ENCODE assay signal across 19 cellular contexts in genomic region chr20:11426938-11427337, GRCh38.
A peak's percentile ranks its signal among the peaks of the same experiment; 100 is the strongest.
DNase-seq lines count a peak whose midpoint lies in the region; ATAC-seq, FAIRE-seq and TF ChIP-seq lines count a peak whose summit lies in the region.
"Had no signal": no experiment of that assay in that cellular context is flagged by ENCODE, and none has a peak within 500 bp of the region (broad histone marks: within the 10 kb centered on the region; RNA-seq: fewer than 3 reads in every experiment).

No MANE protein-coding gene starts in this region.

- peaks cover 0 to 3% of the 10 kb centered on the region in 2 donors for H3K9me3 ChIP-seq in neuronal stem cell (replicated peaks in 1 of 2; ENCODE audit: control insufficient read depth in 2 of 2, insufficient read depth in 1 of 2, low read depth in 1 of 2, low read length in 2 of 2)

- no peaks in the 10 kb centered on the region for H3K79me2 ChIP-seq in GM23338 (replicated peaks; ENCODE audit: insufficient read depth)

- H3K4ac ChIP-seq in neuronal stem cell (ENCODE audit: low read length): no peak overlapping the region

- H3K4me1 Mint-ChIP-seq in GM23338: peaks cover 7% of the 10 kb centered on the region; the same call in 2 of the 3 replicates
- H3K4me1 Mint-ChIP-seq: CD14-positive monocyte had no signal

- H3K27me3 ChIP-seq in GM23338 (ENCODE audit: insufficient read depth) (no peaks in the 10 kb centered on the region), neuronal stem cell (ENCODE audit: control insufficient read depth in 3 of 3, insufficient read depth in 3 of 3, low read depth in 1 of 3, low read length in 3 of 3) (no peaks in the 10 kb centered on the region)

- DNase-seq in GM23338 (ENCODE audit: low spot score) (no peak), islet precursor cell (peak; percentile 72), neuronal stem cell (ENCODE audit: low spot score) (peak; percentile 23), NCI-H345 (lab: John Stamatoyannopoulos, UW) (no peak), NOMO-1 treated with DMSO at 0.1 percent for 48 hours (lab: John Stamatoyannopoulos, UW; ENCODE audit: unreplicated experiment) (no peak)
- DNase-seq in NK-92 treated with Interleukin-12 subunit alpha and Interleukin-12 subunit beta, amount 100 ng/mL, for 24 hours (lab: John Stamatoyannopoulos, UW): no peak
- DNase-seq: KBM-7, NCI-H1092 treated with DMSO at 0.1 percent for 48 hours, NCI-H146, NCI-H2029, NCI-H446, NCI-H526, SW 1271 had no signal

- H2BK5ac ChIP-seq in neuronal stem cell (ENCODE audit: low read length): no peak overlapping the region

- H3K18ac ChIP-seq in neuronal stem cell (ENCODE audit: low read length): no peak overlapping the region

- H2BK120ac ChIP-seq in neuronal stem cell (ENCODE audit: low read depth, low read length): no peak overlapping the region

- no peak overlapping the region for H3K14ac ChIP-seq in neuronal stem cell (ENCODE audit: low read length)

- no peak overlapping the region for H3K23ac ChIP-seq in neuronal stem cell (ENCODE audit: low read depth, low read length, poor library complexity)

- H3K27ac ChIP-seq in GM23338 (ENCODE audit: low read depth) (peak overlapping the region; percentile 34; the same call in 1 of the 2 replicates), neuronal stem cell (replicated peaks; ENCODE audit: low read length) (peak overlapping the region; percentile 5)

- H3K4me1 ChIP-seq in GM23338 (ENCODE audit: insufficient read depth) (peaks cover 6% of the 10 kb centered on the region; the same call in 1 of the 2 replicates), neuronal stem cell (ENCODE audit: control insufficient read depth in 2 of 2, insufficient read depth in 1 of 2, low read depth in 1 of 2, low read length in 2 of 2) (peaks cover 9 to 12% of the 10 kb centered on the region in 2 donors)

- H3K9me2 ChIP-seq in GM23338 (ENCODE audit: insufficient read depth): no peaks in the 10 kb centered on the region

- H2BK15ac ChIP-seq in neuronal stem cell (ENCODE audit: low read length): no peak overlapping the region

- no peaks in the 10 kb centered on the region for H3K36me3 ChIP-seq in GM23338 (ENCODE audit: insufficient read depth)
- H3K36me3 ChIP-seq in neuronal stem cell (replicated peaks in 1 of 2; ENCODE audit: control insufficient read depth in 2 of 2, insufficient read depth in 2 of 2, low read length in 2 of 2): no peaks in the 10 kb centered on the region

- H3F3A ChIP-seq in GM23338 (replicated peaks; ENCODE audit: low read depth): no peaks in the 10 kb centered on the region

- ATAC-seq in GM23338: no peak
- no peak for ATAC-seq in activated CD4-positive, CD25-positive, alpha-beta regulatory T cell treated with anti-CD3 and anti-CD28 coated beads, Interleukin-2, amount 50 U/mL, for 24 hours
- ATAC-seq: Right ventricle myocardium inferior had no signal

- H2AK5ac ChIP-seq in neuronal stem cell (ENCODE audit: low read depth, low read length): no peak overlapping the region

- H3K4me3 Mint-ChIP-seq in GM23338: no peak overlapping the region
- H3K4me3 Mint-ChIP-seq: CD14-positive monocyte had no signal

- no peak overlapping the region for H4K8ac ChIP-seq in neuronal stem cell (ENCODE audit: low read depth, low read length)

- H2AFZ ChIP-seq in GM23338: peak overlapping the region; percentile 87
- peak overlapping the region; percentile 73 for H2AFZ ChIP-seq in neuronal stem cell (ENCODE audit: low read length)

- H4K91ac ChIP-seq in neuronal stem cell (ENCODE audit: low read depth, low read length, poor library complexity): no peak overlapping the region

- H3K4me3 ChIP-seq in GM23338 (no peak overlapping the region), neuronal stem cell (ENCODE audit: low read length in 2 of 2) (no peak overlapping the region)

- H3K9me3 Mint-ChIP-seq in GM23338: peaks cover 3% of the 10 kb centered on the region; the same call in 2 of the 3 replicates

- H3K4me2 ChIP-seq in GM23338: no peak overlapping the region
- no peak overlapping the region for H3K4me2 ChIP-seq in neuronal stem cell (ENCODE audit: insufficient read depth, low read length, poor library complexity, severe bottlenecking)

- no peak overlapping the region for H3K27ac Mint-ChIP-seq in GM23338
- H3K27ac Mint-ChIP-seq: CD14-positive monocyte had no signal

- TF ChIP-seq CTCF in GM23338 (conservative IDR thresholded peaks at IDR 0.05; ENCODE audit: low read depth in 2 of 2): no peak

- H3K79me1 ChIP-seq in neuronal stem cell (ENCODE audit: low read depth, low read length): no peaks in the 10 kb centered on the region

- WGBS in neuronal stem cell (ENCODE audit: extremely low coverage in 2 of 2, insufficient read length in 2 of 2, insufficient replicate concordance in 1 of 2), 2 donors: no CpG with 5 or more reads among the region's 3 CpGs

- no peaks in the 10 kb centered on the region for H3K27me3 Mint-ChIP-seq in GM23338 (ENCODE audit: insufficient read depth, low read depth, poor library complexity)

- FAIRE-seq in TTC549 (lab: Jason Lieb, UNC): peak; percentile 100
- FAIRE-seq: G401.6, GM12892 had no signal

- H4K20me1 ChIP-seq in GM23338 (replicated peaks; ENCODE audit: insufficient read depth): no peaks in the 10 kb centered on the region

- H3K9ac ChIP-seq in neuronal stem cell (ENCODE audit: low read depth, low read length, poor library complexity): no peak overlapping the region

- no peaks in the 10 kb centered on the region for H3K36me3 Mint-ChIP-seq in GM23338 (ENCODE audit: low read depth)
- H3K36me3 Mint-ChIP-seq: CD14-positive monocyte had no signal

- H2BK12ac ChIP-seq in neuronal stem cell (ENCODE audit: low read length): no peak overlapping the region

TF ChIP-seq in GM23338, 12 proteins besides CTCF, POLR2A, EP300 and RAD21 (continues in another document):
- TF ChIP-seq CREB1 (CRISPR knock-in tag; IDR thresholded peaks at IDR 0.05; ENCODE audit: low read depth) (no peak), REST (IDR thresholded peaks at IDR 0.05; ENCODE audit: unreplicated experiment) (no peak), EZH2phosphoT487 (IDR thresholded peaks at IDR 0.05; ENCODE audit: unreplicated experiment) (no peak), EZH2 (IDR thresholded peaks at IDR 0.05; ENCODE audit: low read depth, unreplicated experiment) (no peak), ZNF114 (CRISPR knock-in tag; IDR thresholded peaks at IDR 0.05) (no peak), STAT1 (IDR thresholded peaks at IDR 0.05; ENCODE audit: unreplicated experiment) (no peak), POLR2AphosphoS5 (IDR thresholded peaks at IDR 0.05; ENCODE audit: low read depth) (no peak)

Comparison
In these comparisons a context has a peak if more than half of its experiments do, and no peak if none do; other contexts are left out.
1. DNase-seq: peak in islet precursor cell (single experiment) and neuronal stem cell (single experiment); none in GM23338 (single experiment), NK-92 treated with Interleukin-12 subunit alpha and Interleukin-12 subunit beta, amount 100 ng/mL, for 24 hours (single experiment), NCI-H345 (single experiment) and NOMO-1 treated with DMSO at 0.1 percent for 48 hours (single experiment).